ENCODE assay signal across 11 cellular contexts in genomic region chr2:9138507-9139085, GRCh38.
DNase-seq lines count a peak whose midpoint lies in the region; ATAC-seq and TF ChIP-seq lines count a peak whose summit lies in the region.
"Had no signal": no experiment of that assay in that cellular context is flagged by ENCODE, and none has a peak within 500 bp of the region (broad histone marks: within the 10 kb centered on the region; RNA-seq: fewer than 3 reads in every experiment).

No MANE protein-coding gene starts in this region.

- no peaks in the 10 kb centered on the region for H4K20me1 ChIP-seq in KMS-11 (ENCODE audit: insufficient read depth)

- no peaks in the 10 kb centered on the region for H3K27me3 ChIP-seq in KMS-11 (ENCODE audit: insufficient read depth, low read depth)
- H3K27me3 ChIP-seq: left lung had no signal

- no peaks in the 10 kb centered on the region for H3K36me3 ChIP-seq in KMS-11 (ENCODE audit: insufficient read depth)
- H3K36me3 ChIP-seq: left lung had no signal

- DNase-seq in NCI-H82 (lab: John Stamatoyannopoulos, UW): peak; percentile 78
- DNase-seq in NCI-H82 treated with DMSO at 0.1 percent for 48 hours (lab: John Stamatoyannopoulos, UW; ENCODE audit: unreplicated experiment): no peak
- DNase-seq in epithelial cell of esophagus (ENCODE audit: low read depth): no peak
- DNase-seq in progenitor cell of endocrine pancreas (ENCODE audit: low spot score, unreplicated experiment): peak; percentile 40
- DNase-seq in activated T-cell treated with anti-CD3 and anti-CD28 coated beads, Interleukin-2, amount 50 U/mL, for 72 hours: no peak
- DNase-seq: left lung, NCI-H1417 treated with DMSO at 0.1 percent for 48 hours had no signal

- peaks cover 4% of the 10 kb centered on the region for H3K9me3 Mint-ChIP-seq in progenitor cell of endocrine pancreas (ENCODE audit: low read depth)
- H3K9me3 Mint-ChIP-seq in activated T-cell treated with anti-CD3 and anti-CD28 coated beads, Interleukin-2, amount 50 U/mL, for 72 hours: peaks cover 0 to 1% of the 10 kb centered on the region in 2 donors

- H3K36me3 Mint-ChIP-seq in progenitor cell of endocrine pancreas (ENCODE audit: insufficient read depth): no peaks in the 10 kb centered on the region
- no peaks in the 10 kb centered on the region for H3K36me3 Mint-ChIP-seq in activated T-cell treated with anti-CD3 and anti-CD28 coated beads, Interleukin-2, amount 50 U/mL, for 72 hours (ENCODE audit: insufficient read depth in 2 of 2)

- no peak for ATAC-seq in GM21576 (IDR thresholded peaks at IDR 0.05; ENCODE audit: unreplicated experiment)
- no peak for ATAC-seq in GM21423 (IDR thresholded peaks at IDR 0.05; ENCODE audit: unreplicated experiment)
- ATAC-seq in activated T-cell treated with anti-CD3 and anti-CD28 coated beads, Interleukin-2, amount 50 U/mL, for 72 hours (replicated peaks in 1 of 2): no peak
- ATAC-seq: left lung had no signal

- H3K79me2 ChIP-seq in KMS-11 (ENCODE audit: insufficient read depth, low read depth): no peaks in the 10 kb centered on the region

- peaks cover 2% of the 10 kb centered on the region for H3K27me3 Mint-ChIP-seq in progenitor cell of endocrine pancreas
- H3K27me3 Mint-ChIP-seq in activated T-cell treated with anti-CD3 and anti-CD28 coated beads, Interleukin-2, amount 50 U/mL, for 72 hours (ENCODE audit: low read depth): peaks cover 13% of the 10 kb centered on the region

- H3K4me3 ChIP-seq in KMS-11 (IDR thresholded peaks at IDR 0.05; ENCODE audit: insufficient read depth, low read depth, low read length): no peak overlapping the region
- no peak overlapping the region for H3K4me3 ChIP-seq in epithelial cell of esophagus (ENCODE audit: low read length)
- H3K4me3 ChIP-seq: left lung had no signal

- H3K9ac ChIP-seq in KMS-11: no peak overlapping the region

- H3K4me3 Mint-ChIP-seq in progenitor cell of endocrine pancreas (ENCODE audit: low read depth): no peak overlapping the region
- no peak overlapping the region for H3K4me3 Mint-ChIP-seq in activated T-cell treated with anti-CD3 and anti-CD28 coated beads, Interleukin-2, amount 50 U/mL, for 72 hours

- no peak overlapping the region for H2AFZ ChIP-seq in KMS-11 (ENCODE audit: low read depth)

- H3K4me2 ChIP-seq in KMS-11: no peak overlapping the region

- TF ChIP-seq CTCF in KMS-11 (conservative IDR thresholded peaks at IDR 0.05; ENCODE audit: low read depth, low read length) (peak; percentile 42; the same call in 1 of the 2 replicates), epithelial cell of esophagus (IDR thresholded peaks at IDR 0.05; ENCODE audit: insufficient read depth, low read depth, low read length, missing control alignments) (peak; percentile 40), progenitor cell of endocrine pancreas (IDR thresholded peaks at IDR 0.05; ENCODE audit: unreplicated experiment) (peak; percentile 66)

- H3K4me1 ChIP-seq in KMS-11 (ENCODE audit: low read depth, poor library complexity, severe bottlenecking): peaks cover 4% of the 10 kb centered on the region

- H3K27ac Mint-ChIP-seq in progenitor cell of endocrine pancreas: peak overlapping the region; percentile 21
- H3K27ac Mint-ChIP-seq in activated T-cell treated with anti-CD3 and anti-CD28 coated beads, Interleukin-2, amount 50 U/mL, for 72 hours: no peak overlapping the region

- H3K27ac ChIP-seq in KMS-11: no peak overlapping the region
- H3K27ac ChIP-seq: epithelial cell of prostate, left lung had no signal

- peaks cover 16% of the 10 kb centered on the region for H3K4me1 Mint-ChIP-seq in progenitor cell of endocrine pancreas (ENCODE audit: low read depth)
- H3K4me1 Mint-ChIP-seq in activated T-cell treated with anti-CD3 and anti-CD28 coated beads, Interleukin-2, amount 50 U/mL, for 72 hours (ENCODE audit: low read depth): no peaks in the 10 kb centered on the region

Comparison
In these comparisons a context has a peak if more than half of its experiments do, and no peak if none do; other contexts are left out.
1. DNase-seq: peak in NCI-H82 (single experiment) and progenitor cell of endocrine pancreas (single experiment); none in NCI-H82 treated with DMSO at 0.1 percent for 48 hours (single experiment), epithelial cell of esophagus (single experiment) and activated T-cell treated with anti-CD3 and anti-CD28 coated beads, Interleukin-2, amount 50 U/mL, for 72 hours (0 of 2).
2. Peak in every context shown above with its lines, with median percentiles within 50 percentile points of each other: CTCF ChIP-seq.